ENCODE assay signal across 1 cellular context in genomic region chr11:68651985-68652682, GRCh38.
TF ChIP-seq lines count a peak whose summit lies in the region.

No MANE protein-coding gene starts in this region.

TF ChIP-seq in H1, 55 proteins besides CTCF, POLR2A, EP300 and RAD21:
- no peak for TF ChIP-seq CHD1 (IDR thresholded peaks at IDR 0.05; ENCODE audit: low read depth, low read length)
- TF ChIP-seq TAF1 (IDR thresholded peaks at IDR 0.05; ENCODE audit: low read depth, low read length) = no peak
- no peak for TF ChIP-seq NANOG (IDR thresholded peaks at IDR 0.05; ENCODE audit: insufficient read depth, low read depth, low read length, poor library complexity, severe bottlenecking)
- TF ChIP-seq BACH1 (IDR thresholded peaks at IDR 0.05; ENCODE audit: low read length) = no peak
- no peak for TF ChIP-seq POLR2AphosphoS5 (IDR thresholded peaks at IDR 0.05; ENCODE audit: low read depth, low read length)
- no peak for TF ChIP-seq HDAC2 (IDR thresholded peaks at IDR 0.05; ENCODE audit: borderline replicate concordance in 1 of 2, low read depth in 2 of 2, low read length in 2 of 2)
